12 cellular contexts compared by ENCODE assay signal in genomic region chr3:105822171-105823123, GRCh38. TPM values are rescaled to one million over a fixed set of nuclear protein-coding genes. Genes with fewer than 3 reads are reported as not detected.
A peak's percentile ranks its signal among the peaks of the same experiment; 100 is the strongest.
DNase-seq lines count a peak whose midpoint lies in the region; ATAC-seq and TF ChIP-seq lines count a peak whose summit lies in the region.
"Had no signal": no experiment of that assay in that cellular context is flagged by ENCODE, and none has a peak within 500 bp of the region (broad histone marks: within the 10 kb centered on the region; RNA-seq: fewer than 3 reads in every experiment).

No MANE protein-coding gene starts in this region.

- no peaks in the 10 kb centered on the region for H3K27me3 Mint-ChIP-seq in activated naive CD4-positive, alpha-beta T cell treated with anti-CD3 and anti-CD28 coated beads for 36 hours (ENCODE audit: low read depth)
- H3K27me3 Mint-ChIP-seq in activated naive CD8-positive, alpha-beta T cell treated with anti-CD3 and anti-CD28 coated beads, Interleukin-2, amount 50 U/mL, for 24 hours, result no peaks in the 10 kb centered on the region
- H3K27me3 Mint-ChIP-seq in memory B cell, result no peaks in the 10 kb centered on the region

- intact Hi-C loops in activated naive CD4-positive, alpha-beta T cell treated with anti-CD3 and anti-CD28 coated beads for 36 hours (cut with micrococcal nuclease), result loop anchor here (1.0 kb wide), 1 partner anchor 16 kb away; no protein-coding TSS in a partner anchor

- H3K27ac Mint-ChIP-seq in activated naive CD4-positive, alpha-beta T cell treated with anti-CD3 and anti-CD28 coated beads for 36 hours, result peak overlapping the region; percentile 91
- peak overlapping the region; percentile 97 for H3K27ac Mint-ChIP-seq in activated naive CD8-positive, alpha-beta T cell treated with anti-CD3 and anti-CD28 coated beads, Interleukin-2, amount 50 U/mL, for 24 hours
- peak overlapping the region; percentile 72 for H3K27ac Mint-ChIP-seq in memory B cell

- H3K36me3 ChIP-seq in upper lobe of left lung, result no peaks in the 10 kb centered on the region

- CTCF ChIA-PET in activated naive CD4-positive, alpha-beta T cell treated with anti-CD3 and anti-CD28 coated beads for 36 hours (lab: Charles Lee), result interaction anchor here (0.7 to 0.8 kb wide), 3 partner anchors 59 to 354 kb away, joined by 3 to 4 read pairs (median 3); no protein-coding TSS in a partner anchor

- H3K4me1 Mint-ChIP-seq in activated naive CD4-positive, alpha-beta T cell treated with anti-CD3 and anti-CD28 coated beads for 36 hours (ENCODE audit: low read depth), result peaks cover 66% of the 10 kb centered on the region
- H3K4me1 Mint-ChIP-seq in activated naive CD8-positive, alpha-beta T cell treated with anti-CD3 and anti-CD28 coated beads, Interleukin-2, amount 50 U/mL, for 24 hours, result peaks cover 78% of the 10 kb centered on the region
- H3K4me1 Mint-ChIP-seq in memory B cell, result peaks cover 32% of the 10 kb centered on the region

- no peak for TF ChIP-seq EP300 in upper lobe of left lung (IDR thresholded peaks at IDR 0.05)

- no peaks in the 10 kb centered on the region for H3K27me3 ChIP-seq in upper lobe of left lung
- H3K27me3 ChIP-seq: BE2C had no signal

- no peak overlapping the region for H3K4me3 Mint-ChIP-seq in activated naive CD4-positive, alpha-beta T cell treated with anti-CD3 and anti-CD28 coated beads for 36 hours
- no peak overlapping the region for H3K4me3 Mint-ChIP-seq in activated naive CD8-positive, alpha-beta T cell treated with anti-CD3 and anti-CD28 coated beads, Interleukin-2, amount 50 U/mL, for 24 hours
- no peak overlapping the region for H3K4me3 Mint-ChIP-seq in memory B cell

- no peak overlapping the region for H3K4me3 ChIP-seq in upper lobe of left lung
- H3K4me3 ChIP-seq: skin epidermis had no signal

- no peak for TF ChIP-seq CTCF in upper lobe of left lung (IDR thresholded peaks at IDR 0.05)

- 54 to 67% methylated on average over 3 of the region's 3 CpGs for WGBS in upper lobe of left lung, 2 donors

- no peak for ATAC-seq in activated naive CD8-positive, alpha-beta T cell treated with anti-CD3 and anti-CD28 coated beads, Interleukin-2, amount 50 U/mL, for 24 hours
- ATAC-seq in memory B cell (ENCODE audit: low read depth) (no peak), upper lobe of left lung (ENCODE audit: low FRiP score in 2 of 2) (no peak)

- H3K9me3 Mint-ChIP-seq in activated naive CD4-positive, alpha-beta T cell treated with anti-CD3 and anti-CD28 coated beads for 36 hours, result no peaks in the 10 kb centered on the region
- H3K9me3 Mint-ChIP-seq in activated naive CD8-positive, alpha-beta T cell treated with anti-CD3 and anti-CD28 coated beads, Interleukin-2, amount 50 U/mL, for 24 hours, result peaks cover 6% of the 10 kb centered on the region
- H3K9me3 Mint-ChIP-seq in memory B cell, result no peaks in the 10 kb centered on the region

- DNase-seq in activated naive CD4-positive, alpha-beta T cell treated with anti-CD3 and anti-CD28 coated beads for 36 hours, result no peak
- no peak for DNase-seq in activated naive CD4-positive, alpha-beta T cell treated with anti-CD3 and anti-CD28 coated beads, Interleukin-2, amount 50 U/mL, for 16 hours
- DNase-seq in activated naive CD8-positive, alpha-beta T cell treated with anti-CD3 and anti-CD28 coated beads, Interleukin-2, amount 50 U/mL, for 24 hours, result no peak
- DNase-seq in memory B cell (ENCODE audit: low spot score in 2 of 2) (no peak), upper lobe of left lung (no peak), COLO668 (lab: John Stamatoyannopoulos, UW; ENCODE audit: unreplicated experiment) (no peak), RKO (ENCODE audit: low spot score) (no peak), NCI-H2081 (lab: John Stamatoyannopoulos, UW) (no peak)
- DNase-seq: BE2C, NCI-H2171 treated with DMSO at 0.1 percent for 48 hours had no signal

- H3K9me3 ChIP-seq in upper lobe of left lung, result no peaks in the 10 kb centered on the region
- H3K9me3 ChIP-seq: BE2C had no signal

- H3K36me3 Mint-ChIP-seq in activated naive CD4-positive, alpha-beta T cell treated with anti-CD3 and anti-CD28 coated beads for 36 hours (ENCODE audit: low read depth), result peaks cover 54% of the 10 kb centered on the region
- peaks cover 75% of the 10 kb centered on the region for H3K36me3 Mint-ChIP-seq in activated naive CD8-positive, alpha-beta T cell treated with anti-CD3 and anti-CD28 coated beads, Interleukin-2, amount 50 U/mL, for 24 hours (ENCODE audit: low read depth)
- peaks cover 32% of the 10 kb centered on the region for H3K36me3 Mint-ChIP-seq in memory B cell

- H3K4me1 ChIP-seq in upper lobe of left lung, result peaks cover under 1 to 26% (median 20%) of the 10 kb centered on the region in 4 donors
- H3K4me1 ChIP-seq: BE2C had no signal

- no peak for TF ChIP-seq POLR2A in upper lobe of left lung (IDR thresholded peaks at IDR 0.05)

- peak overlapping the region; percentile 12 to 66 (median 55) for H3K27ac ChIP-seq in upper lobe of left lung
- H3K27ac ChIP-seq: HL-60 had no signal

RNA-seq across cellular contexts. Expression of gene CBLB, which starts 46.4 kb away (rescaled TPM):
- 10 to 100 TPM; 72.8 to 78.9 TPM for total RNA-seq in activated naive CD4-positive, alpha-beta T cell treated with anti-CD3 and anti-CD28 coated beads for 36 hours
- 10 to 100 TPM; 30.3 to 85.9 (median 32.0) TPM for total RNA-seq in upper lobe of left lung
